Comparison of ENCODE assay signal across 23 cellular contexts in the genomic region with DNA sequence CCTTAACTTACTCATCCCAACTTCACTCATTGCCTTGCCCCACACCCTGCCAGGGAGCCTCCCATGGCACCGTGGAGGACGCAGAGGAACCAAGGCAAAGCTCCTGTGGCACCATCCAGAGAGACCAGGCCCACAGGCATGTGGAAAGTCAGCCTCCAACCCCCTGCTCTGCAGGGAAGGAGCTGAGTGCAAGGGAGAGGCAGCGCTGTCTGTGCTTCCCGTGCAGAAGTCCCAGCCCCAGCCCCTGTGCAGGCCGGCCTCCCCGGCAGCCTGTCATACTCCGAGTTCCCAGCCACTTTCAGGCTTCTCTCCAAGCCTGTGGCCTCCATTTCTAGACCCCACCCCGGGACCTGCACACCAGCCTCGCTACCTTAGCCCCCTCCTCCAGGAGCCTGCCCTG.
"Had no signal": no experiment of that assay in that cellular context is flagged by ENCODE, and none has a peak within 500 bp of the region (broad histone marks: within the 10 kb centered on the region; RNA-seq: fewer than 3 reads in every experiment).

No MANE protein-coding gene starts in this region.

- ATAC-seq: effector memory CD8-positive, alpha-beta T cell; gastroesophageal sphincter; left cardiac atrium; psoas muscle had no signal

- H3K4me3 ChIP-seq: esophagus squamous epithelium, gastroesophageal sphincter, left ventricle myocardium inferior, psoas muscle, right lobe of liver, spleen, suprapubic skin, tibial artery had no signal

- H3K36me3 Mint-ChIP-seq: naive B cell had no signal

- H3K4me3 Mint-ChIP-seq: dendritic cell treated with granulocyte-macrophage colony-stimulating factor and Interleukin-4, amounts not matched to agents 40 ng/mL and 50 ng/mL, for 4 days; effector memory CD8-positive, alpha-beta T cell; naive B cell; nephron had no signal

- H3K4me1 ChIP-seq: gastroesophageal sphincter, psoas muscle, right lobe of liver, spleen, suprapubic skin, tibial artery had no signal

- H3K27me3 Mint-ChIP-seq: dendritic cell treated with granulocyte-macrophage colony-stimulating factor and Interleukin-4, amounts not matched to agents 40 ng/mL and 50 ng/mL, for 4 days had no signal

- H3K27me3 ChIP-seq: neutrophil, right lobe of liver had no signal

- H3K27ac Mint-ChIP-seq: dendritic cell treated with granulocyte-macrophage colony-stimulating factor and Interleukin-4, amounts not matched to agents 40 ng/mL and 50 ng/mL, for 4 days; effector memory CD8-positive, alpha-beta T cell; nephron had no signal

- H3K9me3 ChIP-seq: esophagus squamous epithelium, gastroesophageal sphincter, left ventricle myocardium inferior, neutrophil, psoas muscle, right lobe of liver, spleen, suprapubic skin, tibial artery had no signal

- H3K36me3 ChIP-seq: esophagus squamous epithelium, gastroesophageal sphincter, left ventricle myocardium inferior, neutrophil, right lobe of liver, spleen, suprapubic skin, tibial artery had no signal

- H3K9me3 Mint-ChIP-seq: dendritic cell treated with granulocyte-macrophage colony-stimulating factor and Interleukin-4, amounts not matched to agents 40 ng/mL and 50 ng/mL, for 4 days; effector memory CD8-positive, alpha-beta T cell; nephron had no signal

- DNase-seq: effector memory CD8-positive, alpha-beta T cell; esophagus squamous epithelium; foreskin fibroblast; kidney; left cardiac atrium; left ventricle myocardium inferior; mesendoderm; naive B cell; psoas muscle; retina; right lobe of liver; spleen; stimulated activated CD4-positive, alpha-beta T cell treated with anti-CD3 and anti-CD28 coated beads, Interleukin-15, amount 100 ng/mL, for 24 hours; stimulated activated CD4-positive, alpha-beta T cell treated with anti-CD3 and anti-CD28 coated beads, Interleukin-1b, Interleukin-23, amount 100 ng/mL, for 48 hours; stimulated activated CD4-positive, alpha-beta T cell treated with anti-CD3 and anti-CD28 coated beads, Interleukin-4, amount 100 ng/mL, for 24 hours; stimulated activated naive CD4-positive, alpha-beta T cell; tibial artery had no signal

- H3K27ac ChIP-seq: epithelial cell of prostate, esophagus squamous epithelium, gastroesophageal sphincter, left ventricle myocardium inferior, neutrophil, psoas muscle, right lobe of liver, spleen, suprapubic skin, tibial artery had no signal
